1 cellular context compared by ENCODE assay signal in genomic region chr21:38797470-38797869, GRCh38.
TF ChIP-seq lines count a peak whose summit lies in the region.

No MANE protein-coding gene starts in this region.

TF ChIP-seq in HepG2, 621 proteins besides CTCF, POLR2A, EP300 and RAD21 (continued from another document and continues in another):
- TF ChIP-seq, protein P1, sequence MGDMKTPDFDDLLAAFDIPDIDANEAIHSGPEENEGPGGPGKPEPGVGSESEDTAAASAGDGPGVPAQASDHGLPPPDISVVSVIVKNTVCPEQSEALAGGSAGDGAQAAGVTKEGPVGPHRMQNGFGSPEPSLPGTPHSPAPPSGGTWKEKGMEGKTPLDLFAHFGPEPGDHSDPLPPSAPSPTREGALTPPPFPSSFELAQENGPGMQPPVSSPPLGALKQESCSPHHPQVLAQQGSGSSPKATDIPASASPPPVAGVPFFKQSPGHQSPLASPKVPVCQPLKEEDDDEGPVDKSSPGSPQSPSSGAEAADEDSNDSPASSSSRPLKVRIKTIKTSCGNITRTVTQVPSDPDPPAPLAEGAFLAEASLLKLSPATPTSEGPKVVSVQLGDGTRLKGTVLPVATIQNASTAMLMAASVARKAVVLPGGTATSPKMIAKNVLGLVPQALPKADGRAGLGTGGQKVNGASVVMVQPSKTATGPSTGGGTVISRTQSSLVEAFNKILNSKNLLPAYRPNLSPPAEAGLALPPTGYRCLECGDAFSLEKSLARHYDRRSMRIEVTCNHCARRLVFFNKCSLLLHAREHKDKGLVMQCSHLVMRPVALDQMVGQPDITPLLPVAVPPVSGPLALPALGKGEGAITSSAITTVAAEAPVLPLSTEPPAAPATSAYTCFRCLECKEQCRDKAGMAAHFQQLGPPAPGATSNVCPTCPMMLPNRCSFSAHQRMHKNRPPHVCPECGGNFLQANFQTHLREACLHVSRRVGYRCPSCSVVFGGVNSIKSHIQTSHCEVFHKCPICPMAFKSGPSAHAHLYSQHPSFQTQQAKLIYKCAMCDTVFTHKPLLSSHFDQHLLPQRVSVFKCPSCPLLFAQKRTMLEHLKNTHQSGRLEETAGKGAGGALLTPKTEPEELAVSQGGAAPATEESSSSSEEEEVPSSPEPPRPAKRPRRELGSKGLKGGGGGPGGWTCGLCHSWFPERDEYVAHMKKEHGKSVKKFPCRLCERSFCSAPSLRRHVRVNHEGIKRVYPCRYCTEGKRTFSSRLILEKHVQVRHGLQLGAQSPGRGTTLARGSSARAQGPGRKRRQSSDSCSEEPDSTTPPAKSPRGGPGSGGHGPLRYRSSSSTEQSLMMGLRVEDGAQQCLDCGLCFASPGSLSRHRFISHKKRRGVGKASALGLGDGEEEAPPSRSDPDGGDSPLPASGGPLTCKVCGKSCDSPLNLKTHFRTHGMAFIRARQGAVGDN (CRISPR knock-in tag; IDR thresholded peaks at IDR 0.05): peak; percentile 89
- TF ChIP-seq HNF4G (IDR thresholded peaks at IDR 0.05; ENCODE audit: borderline replicate concordance, low read depth, low read length) (no peak), HNF4G (CRISPR knock-in tag; IDR thresholded peaks at IDR 0.05; ENCODE audit: borderline replicate concordance, low read depth) (no peak), MAZ (IDR thresholded peaks at IDR 0.05; ENCODE audit: borderline replicate concordance, low read depth, low read length) (peak; percentile 25; the same call in 1 of the 2 replicates), MAZ (CRISPR knock-in tag; IDR thresholded peaks at IDR 0.05; ENCODE audit: low read depth) (no peak), ZNF839 (CRISPR knock-in tag; IDR thresholded peaks at IDR 0.05; ENCODE audit: borderline replicate concordance) (no peak), FOXJ3 (CRISPR knock-in tag; IDR thresholded peaks at IDR 0.05; ENCODE audit: borderline replicate concordance) (no peak), ZNF205 (CRISPR knock-in tag; IDR thresholded peaks at IDR 0.05) (no peak), ZNF543 (CRISPR knock-in tag; IDR thresholded peaks at IDR 0.05) (no peak), ZC3H4 (CRISPR knock-in tag; IDR thresholded peaks at IDR 0.05; ENCODE audit: borderline replicate concordance) (no peak), MED1 (CRISPR knock-in tag; IDR thresholded peaks at IDR 0.05) (peak; percentile 68), SMC3 (IDR thresholded peaks at IDR 0.05; ENCODE audit: low read length) (0 out of 2 replicates have a peak, but pooled peaks have one; percentile 8), AHDC1 (CRISPR knock-in tag; IDR thresholded peaks at IDR 0.05; ENCODE audit: borderline replicate concordance) (0 out of 2 replicates have a peak, but pooled peaks have one; percentile 4), REPIN1 (CRISPR knock-in tag; IDR thresholded peaks at IDR 0.05; ENCODE audit: borderline replicate concordance, low read depth) (no peak), ZNF761 (CRISPR knock-in tag; conservative IDR thresholded peaks at IDR 0.05) (no peak), CBX5 (CRISPR knock-in tag; IDR thresholded peaks at IDR 0.05; ENCODE audit: borderline replicate concordance) (no peak), HOXA9 (CRISPR knock-in tag; IDR thresholded peaks at IDR 0.05; ENCODE audit: borderline replicate concordance) (no peak), CSRNP1 (CRISPR knock-in tag; IDR thresholded peaks at IDR 0.05) (no peak), POLR2AphosphoS2 (IDR thresholded peaks at IDR 0.05; ENCODE audit: low read depth, low read length) (no peak), HDAC2 (CRISPR knock-in tag; IDR thresholded peaks at IDR 0.05) (peak; percentile 40; the same call in 1 of the 2 replicates), SMAD3 (CRISPR knock-in tag; IDR thresholded peaks at IDR 0.05) (no peak), FOXP1 (IDR thresholded peaks at IDR 0.05) (no peak), FOXP1 (CRISPR knock-in tag; IDR thresholded peaks at IDR 0.05) (no peak), ZBTB38 (CRISPR knock-in tag; IDR thresholded peaks at IDR 0.05) (peak; percentile 61; the same call in 1 of the 2 replicates), NFE2 (CRISPR knock-in tag; IDR thresholded peaks at IDR 0.05) (no peak), ARNT2 (CRISPR knock-in tag; IDR thresholded peaks at IDR 0.05; ENCODE audit: low read depth) (no peak), SMAD1 (CRISPR knock-in tag; IDR thresholded peaks at IDR 0.05; ENCODE audit: borderline replicate concordance, low read depth) (no peak), FOXA3 (CRISPR knock-in tag; IDR thresholded peaks at IDR 0.05) (no peak; the same call in 1 of the 2 replicates), ZNF709 (CRISPR knock-in tag; IDR thresholded peaks at IDR 0.05) (no peak), SOX6 (IDR thresholded peaks at IDR 0.05) (no peak), SOX6 (CRISPR knock-in tag; IDR thresholded peaks at IDR 0.05) (0 out of 2 replicates have a peak, but pooled peaks have one; percentile 12), ZFP41 (CRISPR knock-in tag; IDR thresholded peaks at IDR 0.05; ENCODE audit: borderline replicate concordance) (no peak), XBP1 (CRISPR knock-in tag; IDR thresholded peaks at IDR 0.05) (no peak), ZNF644 (CRISPR knock-in tag; IDR thresholded peaks at IDR 0.05; ENCODE audit: low read depth) (peak; percentile 75; the same call in 1 of the 2 replicates), ZNF207 (IDR thresholded peaks at IDR 0.05; ENCODE audit: borderline replicate concordance) (no peak), ZNF382 (CRISPR knock-in tag; IDR thresholded peaks at IDR 0.05; ENCODE audit: borderline replicate concordance) (no peak), ZNF276 (CRISPR knock-in tag; IDR thresholded peaks at IDR 0.05; ENCODE audit: low read depth) (no peak), ISX (CRISPR knock-in tag; conservative IDR thresholded peaks at IDR 0.05) (no peak)
- TF ChIP-seq, protein P2, sequence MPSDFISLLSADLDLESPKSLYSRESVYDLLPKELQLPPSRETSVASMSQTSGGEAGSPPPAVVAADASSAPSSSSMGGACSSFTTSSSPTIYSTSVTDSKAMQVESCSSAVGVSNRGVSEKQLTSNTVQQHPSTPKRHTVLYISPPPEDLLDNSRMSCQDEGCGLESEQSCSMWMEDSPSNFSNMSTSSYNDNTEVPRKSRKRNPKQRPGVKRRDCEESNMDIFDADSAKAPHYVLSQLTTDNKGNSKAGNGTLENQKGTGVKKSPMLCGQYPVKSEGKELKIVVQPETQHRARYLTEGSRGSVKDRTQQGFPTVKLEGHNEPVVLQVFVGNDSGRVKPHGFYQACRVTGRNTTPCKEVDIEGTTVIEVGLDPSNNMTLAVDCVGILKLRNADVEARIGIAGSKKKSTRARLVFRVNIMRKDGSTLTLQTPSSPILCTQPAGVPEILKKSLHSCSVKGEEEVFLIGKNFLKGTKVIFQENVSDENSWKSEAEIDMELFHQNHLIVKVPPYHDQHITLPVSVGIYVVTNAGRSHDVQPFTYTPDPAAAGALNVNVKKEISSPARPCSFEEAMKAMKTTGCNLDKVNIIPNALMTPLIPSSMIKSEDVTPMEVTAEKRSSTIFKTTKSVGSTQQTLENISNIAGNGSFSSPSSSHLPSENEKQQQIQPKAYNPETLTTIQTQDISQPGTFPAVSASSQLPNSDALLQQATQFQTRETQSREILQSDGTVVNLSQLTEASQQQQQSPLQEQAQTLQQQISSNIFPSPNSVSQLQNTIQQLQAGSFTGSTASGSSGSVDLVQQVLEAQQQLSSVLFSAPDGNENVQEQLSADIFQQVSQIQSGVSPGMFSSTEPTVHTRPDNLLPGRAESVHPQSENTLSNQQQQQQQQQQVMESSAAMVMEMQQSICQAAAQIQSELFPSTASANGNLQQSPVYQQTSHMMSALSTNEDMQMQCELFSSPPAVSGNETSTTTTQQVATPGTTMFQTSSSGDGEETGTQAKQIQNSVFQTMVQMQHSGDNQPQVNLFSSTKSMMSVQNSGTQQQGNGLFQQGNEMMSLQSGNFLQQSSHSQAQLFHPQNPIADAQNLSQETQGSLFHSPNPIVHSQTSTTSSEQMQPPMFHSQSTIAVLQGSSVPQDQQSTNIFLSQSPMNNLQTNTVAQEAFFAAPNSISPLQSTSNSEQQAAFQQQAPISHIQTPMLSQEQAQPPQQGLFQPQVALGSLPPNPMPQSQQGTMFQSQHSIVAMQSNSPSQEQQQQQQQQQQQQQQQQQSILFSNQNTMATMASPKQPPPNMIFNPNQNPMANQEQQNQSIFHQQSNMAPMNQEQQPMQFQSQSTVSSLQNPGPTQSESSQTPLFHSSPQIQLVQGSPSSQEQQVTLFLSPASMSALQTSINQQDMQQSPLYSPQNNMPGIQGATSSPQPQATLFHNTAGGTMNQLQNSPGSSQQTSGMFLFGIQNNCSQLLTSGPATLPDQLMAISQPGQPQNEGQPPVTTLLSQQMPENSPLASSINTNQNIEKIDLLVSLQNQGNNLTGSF (CRISPR knock-in tag; IDR thresholded peaks at IDR 0.05): no peak
- TF ChIP-seq, protein P3, sequence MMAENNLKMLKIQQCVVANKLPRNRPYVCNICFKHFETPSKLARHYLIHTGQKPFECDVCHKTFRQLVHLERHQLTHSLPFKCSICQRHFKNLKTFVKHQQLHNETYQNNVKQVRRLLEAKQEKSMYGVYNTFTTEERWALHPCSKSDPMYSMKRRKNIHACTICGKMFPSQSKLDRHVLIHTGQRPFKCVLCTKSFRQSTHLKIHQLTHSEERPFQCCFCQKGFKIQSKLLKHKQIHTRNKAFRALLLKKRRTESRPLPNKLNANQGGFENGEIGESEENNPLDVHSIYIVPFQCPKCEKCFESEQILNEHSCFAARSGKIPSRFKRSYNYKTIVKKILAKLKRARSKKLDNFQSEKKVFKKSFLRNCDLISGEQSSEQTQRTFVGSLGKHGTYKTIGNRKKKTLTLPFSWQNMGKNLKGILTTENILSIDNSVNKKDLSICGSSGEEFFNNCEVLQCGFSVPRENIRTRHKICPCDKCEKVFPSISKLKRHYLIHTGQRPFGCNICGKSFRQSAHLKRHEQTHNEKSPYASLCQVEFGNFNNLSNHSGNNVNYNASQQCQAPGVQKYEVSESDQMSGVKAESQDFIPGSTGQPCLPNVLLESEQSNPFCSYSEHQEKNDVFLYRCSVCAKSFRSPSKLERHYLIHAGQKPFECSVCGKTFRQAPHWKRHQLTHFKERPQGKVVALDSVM (CRISPR knock-in tag; IDR thresholded peaks at IDR 0.05): no peak
